Comparison of ENCODE assay signal across 1 cellular context in the genomic region with DNA sequence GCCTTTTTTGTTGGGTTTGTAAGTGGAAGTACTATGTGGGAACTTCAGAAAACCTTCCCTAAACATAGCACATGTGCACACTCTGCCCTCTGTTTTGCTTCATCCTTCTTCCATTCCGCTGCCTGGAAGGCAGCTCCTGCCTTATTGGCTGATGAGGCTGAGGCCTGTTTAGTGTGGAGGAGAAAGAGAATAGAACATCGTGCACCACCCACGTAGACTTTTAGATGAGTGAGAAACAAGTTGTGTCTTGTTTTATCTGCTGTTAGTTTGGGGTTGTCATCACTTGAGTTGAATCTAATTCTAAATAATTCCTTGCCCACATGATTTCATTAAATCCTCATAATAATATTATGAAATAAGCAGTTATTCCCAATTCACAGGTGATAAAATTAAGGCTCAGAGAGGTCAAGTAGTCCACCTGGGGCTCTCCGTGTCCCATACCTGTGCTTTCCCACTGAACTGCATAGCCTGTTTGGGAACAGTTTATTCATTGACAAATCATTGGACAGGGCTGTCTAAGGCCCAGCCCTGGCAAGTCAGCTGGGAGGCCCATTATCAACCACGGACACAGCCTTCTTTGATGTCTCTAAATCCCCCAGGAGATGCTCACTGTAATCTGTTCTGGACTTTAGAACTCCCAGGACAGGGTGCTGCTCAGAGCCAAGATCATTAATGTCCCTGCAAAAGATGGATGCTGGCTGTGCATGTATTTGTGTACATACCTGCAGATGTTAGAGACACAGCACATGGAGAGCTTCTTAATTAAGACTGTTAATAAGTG.
A peak's percentile ranks its signal among the peaks of the same experiment; 100 is the strongest.
TF ChIP-seq lines count a peak whose summit lies in the region.

No MANE protein-coding gene starts in this region.

TF ChIP-seq in HepG2, 621 proteins besides CTCF, POLR2A, EP300 and RAD21 (continues in another document):
- TF ChIP-seq NR2F2 (IDR thresholded peaks at IDR 0.05; ENCODE audit: borderline replicate concordance, low read depth) (no peak), TCF7 (IDR thresholded peaks at IDR 0.05; ENCODE audit: low read depth) (peak; percentile 86), BCL6 (CRISPR knock-in tag; IDR thresholded peaks at IDR 0.05) (peak; percentile 50; the same call in 1 of the 2 replicates), CREM (IDR thresholded peaks at IDR 0.05) (peak; percentile 37; the same call in 1 of the 2 replicates), CREM (CRISPR knock-in tag; IDR thresholded peaks at IDR 0.05) (no peak), ZNF792 (CRISPR knock-in tag; IDR thresholded peaks at IDR 0.05) (no peak), POGZ (CRISPR knock-in tag; IDR thresholded peaks at IDR 0.05) (peak; percentile 22; the same call in 1 of the 2 replicates), FOSL2 (CRISPR knock-in tag; IDR thresholded peaks at IDR 0.05) (peak; percentile 28; the same call in 1 of the 2 replicates), WIZ (CRISPR knock-in tag; IDR thresholded peaks at IDR 0.05) (no peak), HNF4A (CRISPR knock-in tag; IDR thresholded peaks at IDR 0.05) (peak; percentile 87), ZFY (CRISPR knock-in tag; IDR thresholded peaks at IDR 0.05) (0 out of 2 replicates have a peak, but pooled peaks have one; percentile 38), SALL1 (CRISPR knock-in tag; IDR thresholded peaks at IDR 0.05) (peak; percentile 68), ZNF558 (CRISPR knock-in tag; IDR thresholded peaks at IDR 0.05; ENCODE audit: borderline replicate concordance) (no peak), FOXA1 (IDR thresholded peaks at IDR 0.05) (no peak), FOXA1 (CRISPR knock-in tag; IDR thresholded peaks at IDR 0.05) (peak; percentile 38; the same call in 1 of the 2 replicates), SP2 (CRISPR knock-in tag; IDR thresholded peaks at IDR 0.05) (no peak), MED1 (CRISPR knock-in tag; IDR thresholded peaks at IDR 0.05) (peak; percentile 40; the same call in 1 of the 2 replicates), TBX2 (CRISPR knock-in tag; IDR thresholded peaks at IDR 0.05; ENCODE audit: borderline replicate concordance) (peak; percentile 38; the same call in 1 of the 2 replicates), GATAD2A (CRISPR knock-in tag; IDR thresholded peaks at IDR 0.05) (peak; percentile 70; the same call in 1 of the 2 replicates), HMG20B (CRISPR knock-in tag; conservative IDR thresholded peaks at IDR 0.05) (peak; percentile 38; the same call in 1 of the 2 replicates), ARID5B (CRISPR knock-in tag; IDR thresholded peaks at IDR 0.05) (peak; percentile 74), AGO2 (optimal IDR thresholded peaks at IDR 0.05; ENCODE audit: low read depth, low read length) (no peak), PATZ1 (CRISPR knock-in tag; IDR thresholded peaks at IDR 0.05) (peak; percentile 51), PHF21A (CRISPR knock-in tag; IDR thresholded peaks at IDR 0.05) (peak; percentile 81), SNAPC2 (CRISPR knock-in tag; IDR thresholded peaks at IDR 0.05) (no peak), FOXA3 (CRISPR knock-in tag; IDR thresholded peaks at IDR 0.05) (peak; percentile 43; the same call in 1 of the 2 replicates), RXRB (CRISPR knock-in tag; IDR thresholded peaks at IDR 0.05; ENCODE audit: borderline replicate concordance) (peak; percentile 55; the same call in 1 of the 2 replicates), ISL2 (CRISPR knock-in tag; IDR thresholded peaks at IDR 0.05) (peak; percentile 56; the same call in 1 of the 2 replicates), RCOR2 (CRISPR knock-in tag; IDR thresholded peaks at IDR 0.05) (peak; percentile 73; the same call in 1 of the 2 replicates), ZSCAN29 (CRISPR knock-in tag; conservative IDR thresholded peaks at IDR 0.05) (0 out of 2 replicates have a peak, but pooled peaks have one; percentile 38), HNF4G (IDR thresholded peaks at IDR 0.05; ENCODE audit: borderline replicate concordance, low read depth, low read length) (peak; percentile 74), HNF4G (CRISPR knock-in tag; IDR thresholded peaks at IDR 0.05; ENCODE audit: borderline replicate concordance, low read depth) (no peak; the same call in 1 of the 2 replicates), GFI1 (CRISPR knock-in tag; IDR thresholded peaks at IDR 0.05; ENCODE audit: borderline replicate concordance) (peak; percentile 86), BHLHE40 (IDR thresholded peaks at IDR 0.05; ENCODE audit: low read length) (no peak), THAP11 (CRISPR knock-in tag; IDR thresholded peaks at IDR 0.05) (0 out of 2 replicates have a peak, but pooled peaks have one; percentile 28), ZNF292 (CRISPR knock-in tag; IDR thresholded peaks at IDR 0.05; ENCODE audit: borderline replicate concordance, low read depth) (peak; percentile 19; the same call in 1 of the 2 replicates), IKZF5 (CRISPR knock-in tag; IDR thresholded peaks at IDR 0.05) (0 out of 2 replicates have a peak, but pooled peaks have one; percentile 23), ZFP90 (CRISPR knock-in tag; IDR thresholded peaks at IDR 0.05; ENCODE audit: borderline replicate concordance) (no peak), PAXIP1 (CRISPR knock-in tag; conservative IDR thresholded peaks at IDR 0.05) (peak; percentile 75), ZNF362 (CRISPR knock-in tag; IDR thresholded peaks at IDR 0.05; ENCODE audit: borderline replicate concordance) (no peak), NCOR1 (IDR thresholded peaks at IDR 0.05; ENCODE audit: borderline replicate concordance, low read length) (peak; percentile 73; the same call in 1 of the 2 replicates), ZMYM3 (CRISPR knock-in tag; IDR thresholded peaks at IDR 0.05) (0 out of 2 replicates have a peak, but pooled peaks have one; percentile 37), BRCA1 (CRISPR knock-in tag; IDR thresholded peaks at IDR 0.05) (no peak)
- TF ChIP-seq, protein P1, sequence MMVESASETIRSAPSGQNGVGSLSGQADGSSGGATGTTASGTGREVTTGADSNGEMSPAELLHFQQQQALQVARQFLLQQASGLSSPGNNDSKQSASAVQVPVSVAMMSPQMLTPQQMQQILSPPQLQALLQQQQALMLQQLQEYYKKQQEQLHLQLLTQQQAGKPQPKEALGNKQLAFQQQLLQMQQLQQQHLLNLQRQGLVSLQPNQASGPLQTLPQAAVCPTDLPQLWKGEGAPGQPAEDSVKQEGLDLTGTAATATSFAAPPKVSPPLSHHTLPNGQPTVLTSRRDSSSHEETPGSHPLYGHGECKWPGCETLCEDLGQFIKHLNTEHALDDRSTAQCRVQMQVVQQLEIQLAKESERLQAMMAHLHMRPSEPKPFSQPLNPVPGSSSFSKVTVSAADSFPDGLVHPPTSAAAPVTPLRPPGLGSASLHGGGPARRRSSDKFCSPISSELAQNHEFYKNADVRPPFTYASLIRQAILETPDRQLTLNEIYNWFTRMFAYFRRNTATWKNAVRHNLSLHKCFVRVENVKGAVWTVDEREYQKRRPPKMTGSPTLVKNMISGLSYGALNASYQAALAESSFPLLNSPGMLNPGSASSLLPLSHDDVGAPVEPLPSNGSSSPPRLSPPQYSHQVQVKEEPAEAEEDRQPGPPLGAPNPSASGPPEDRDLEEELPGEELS (CRISPR knock-in tag; IDR thresholded peaks at IDR 0.05) = peak; percentile 59; the same call in 1 of the 2 replicates
- TF ChIP-seq, protein P2, sequence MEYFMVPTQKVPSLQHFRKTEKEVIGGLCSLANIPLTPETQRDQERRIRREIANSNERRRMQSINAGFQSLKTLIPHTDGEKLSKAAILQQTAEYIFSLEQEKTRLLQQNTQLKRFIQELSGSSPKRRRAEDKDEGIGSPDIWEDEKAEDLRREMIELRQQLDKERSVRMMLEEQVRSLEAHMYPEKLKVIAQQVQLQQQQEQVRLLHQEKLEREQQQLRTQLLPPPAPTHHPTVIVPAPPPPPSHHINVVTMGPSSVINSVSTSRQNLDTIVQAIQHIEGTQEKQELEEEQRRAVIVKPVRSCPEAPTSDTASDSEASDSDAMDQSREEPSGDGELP (IDR thresholded peaks at IDR 0.05; ENCODE audit: borderline replicate concordance, low read depth) = peak; percentile 97
- TF ChIP-seq, protein P3, sequence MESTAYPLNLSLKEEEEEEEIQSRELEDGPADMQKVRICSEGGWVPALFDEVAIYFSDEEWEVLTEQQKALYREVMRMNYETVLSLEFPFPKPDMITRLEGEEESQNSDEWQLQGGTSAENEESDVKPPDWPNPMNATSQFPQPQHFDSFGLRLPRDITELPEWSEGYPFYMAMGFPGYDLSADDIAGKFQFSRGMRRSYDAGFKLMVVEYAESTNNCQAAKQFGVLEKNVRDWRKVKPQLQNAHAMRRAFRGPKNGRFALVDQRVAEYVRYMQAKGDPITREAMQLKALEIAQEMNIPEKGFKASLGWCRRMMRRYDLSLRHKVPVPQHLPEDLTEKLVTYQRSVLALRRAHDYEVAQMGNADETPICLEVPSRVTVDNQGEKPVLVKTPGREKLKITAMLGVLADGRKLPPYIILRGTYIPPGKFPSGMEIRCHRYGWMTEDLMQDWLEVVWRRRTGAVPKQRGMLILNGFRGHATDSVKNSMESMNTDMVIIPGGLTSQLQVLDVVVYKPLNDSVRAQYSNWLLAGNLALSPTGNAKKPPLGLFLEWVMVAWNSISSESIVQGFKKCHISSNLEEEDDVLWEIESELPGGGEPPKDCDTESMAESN (CRISPR knock-in tag; conservative IDR thresholded peaks at IDR 0.05) = no peak
